In the genomic region with DNA sequence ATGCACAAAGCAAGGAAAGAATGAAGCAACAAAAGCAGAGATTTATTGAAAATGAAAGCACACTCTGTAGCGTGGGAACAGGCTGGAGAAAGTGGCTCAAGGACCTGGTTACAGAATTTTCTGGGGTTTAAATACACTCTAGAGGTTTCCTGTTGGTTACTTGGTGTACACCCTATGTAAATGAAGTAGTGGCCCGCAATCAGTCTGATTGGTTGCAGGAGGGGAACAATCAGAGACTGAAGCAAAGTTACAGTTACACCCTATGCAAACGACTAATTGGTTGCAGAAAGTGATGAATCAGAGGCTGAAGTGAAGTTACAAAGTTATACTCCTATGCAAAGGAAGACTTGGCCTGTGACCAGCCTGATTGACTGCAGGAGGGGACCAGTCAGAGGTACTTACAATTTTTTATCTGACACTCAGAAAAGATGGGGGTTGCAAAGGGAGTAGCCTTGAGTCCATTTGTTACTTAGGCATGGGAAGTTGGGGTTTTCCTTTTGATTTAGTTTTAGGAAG, we compare ENCODE assay signal across 8 cellular contexts. TPM values are rescaled to one million over a fixed set of nuclear protein-coding genes. Genes with fewer than 3 reads are reported as not detected.
DNase-seq lines count a peak whose midpoint lies in the region; ATAC-seq and TF ChIP-seq lines count a peak whose summit lies in the region.

No MANE protein-coding gene starts in this region.

- DNase-seq in GM13977 (ENCODE audit: low spot score) (peak; percentile 43), NOMO-1 treated with dmso at 0.1 percent for 144 hours (lab: John Stamatoyannopoulos, UW; ENCODE audit: unreplicated experiment) (peak; percentile 52), lung (ENCODE audit: low spot score) (peak; percentile 29), thoracic aorta (ENCODE audit: low spot score) (no peak), DMS114 treated with DMSO at 0.1 percent for 48 hours (lab: John Stamatoyannopoulos, UW; ENCODE audit: unreplicated experiment) (no peak), OCI-M2 (lab: John Stamatoyannopoulos, UW; ENCODE audit: unreplicated experiment) (no peak)
- peak; percentile 37 for DNase-seq in activated gamma-delta T cell treated with anti-CD3 and anti-CD28 coated beads, Interleukin-2, amount 50 U/mL, for 16 hours (ENCODE audit: low read depth)

- 26 to 31% methylated on average over 3 of the region's 3 CpGs for WGBS in lung, 2 donors

- no peak overlapping the region for H3K4me3 ChIP-seq in lung
- H3K4me3 ChIP-seq in thoracic aorta, result peak overlapping the region; percentile 44

- H3K4me1 ChIP-seq in lung (ENCODE audit: control insufficient read depth in 2 of 2, insufficient read depth in 2 of 2, low read length in 2 of 2) (peaks cover 0 to 7% of the 10 kb centered on the region in 2 donors), thoracic aorta (ENCODE audit: control insufficient read depth in 1 of 2, low read depth in 2 of 2) (peaks cover 6 to 9% of the 10 kb centered on the region in 2 donors)

- H3K36me3 ChIP-seq in lung (ENCODE audit: control insufficient read depth in 2 of 2, insufficient read depth in 2 of 2, low read length in 2 of 2) (no peaks in the 10 kb centered on the region), thoracic aorta (no peaks in the 10 kb centered on the region)

- no peaks in the 10 kb centered on the region for H3K27me3 ChIP-seq in lung (ENCODE audit: control insufficient read depth, insufficient read depth)
- H3K27me3 ChIP-seq in thoracic aorta (replicated peaks; ENCODE audit: insufficient read depth), result no peaks in the 10 kb centered on the region

- no peak for TF ChIP-seq CTCF in GM13977 (IDR thresholded peaks at IDR 0.05; ENCODE audit: extremely low read depth, insufficient read depth, missing control alignments)
- no peak for TF ChIP-seq CTCF in lung (IDR thresholded peaks at IDR 0.05; ENCODE audit: control extremely low read depth, extremely low read depth)
- TF ChIP-seq CTCF in thoracic aorta (IDR thresholded peaks at IDR 0.05), result no peak

- ATAC-seq in HG02610 (IDR thresholded peaks at IDR 0.05; ENCODE audit: unreplicated experiment) (peak; percentile 72), lung (ENCODE audit: insufficient read depth, low FRiP score) (peak; percentile 12), thoracic aorta (ENCODE audit: insufficient number of reproducible peaks, low FRiP score, low read depth) (no peak)

- no peaks in the 10 kb centered on the region for H3K9me3 ChIP-seq in lung (ENCODE audit: control insufficient read depth in 2 of 2, insufficient read depth in 1 of 2, low read length in 1 of 2)
- H3K9me3 ChIP-seq in thoracic aorta, result no peaks in the 10 kb centered on the region

- H3K27ac ChIP-seq in lung (ENCODE audit: low read depth in 1 of 2, low read length in 1 of 2), result peak overlapping the region; percentile 67 to 80
- peak overlapping the region in 1 of 2 donors; percentile 34 for H3K27ac ChIP-seq in thoracic aorta

- in situ Hi-C loops in GM13977 (cut with MboI; ENCODE audit: low pct_unique_long_range_greater_than_20kb, low sequenced_read_pairs, unreplicated experiment), result no loop called here

RNA-seq across cellular contexts. Expression of a gene that starts 3.6 kb away (rescaled TPM):
- total RNA-seq in lung (100 to 1,000 TPM; 114 to 116 TPM), thoracic aorta (10 to 100 TPM; 87.2 to 95.0 TPM)
- polyA plus RNA-seq in lung, result 10 to 100 TPM; 32.9 to 95.9 TPM

Comparison
In these comparisons a context has a peak if more than half of its experiments do, and no peak if none do; other contexts are left out.
1. DNase-seq: peak in GM13977 (single experiment), NOMO-1 treated with dmso at 0.1 percent for 144 hours (single experiment), activated gamma-delta T cell treated with anti-CD3 and anti-CD28 coated beads, Interleukin-2, amount 50 U/mL, for 16 hours (single experiment) and lung (single experiment); none in thoracic aorta (single experiment), DMS114 treated with DMSO at 0.1 percent for 48 hours (single experiment) and OCI-M2 (single experiment).